1 cellular context compared by ENCODE assay signal in genomic region chr16:81728435-81728834, GRCh38.
TF ChIP-seq lines count a peak whose summit lies in the region.

No MANE protein-coding gene starts in this region.

TF ChIP-seq in K562, 482 proteins besides CTCF, POLR2A, EP300 and RAD21 (continues in another document):
- no peak for TF ChIP-seq NR3C1 (CRISPR knock-in tag; IDR thresholded peaks at IDR 0.05)
- TF ChIP-seq ARID1B (IDR thresholded peaks at IDR 0.05), result 0 out of 2 replicates have a peak, but pooled peaks have one; percentile 19
- TF ChIP-seq NCOA1 (IDR thresholded peaks at IDR 0.05; ENCODE audit: low read depth), result 0 out of 2 replicates have a peak, but pooled peaks have one; percentile 18
- no peak for TF ChIP-seq ZNF282 (CRISPR knock-in tag; IDR thresholded peaks at IDR 0.05)
- TF ChIP-seq ZBTB40 (IDR thresholded peaks at IDR 0.05), result 0 out of 2 replicates have a peak, but pooled peaks have one; percentile 22
- no peak for TF ChIP-seq ZBTB40 (CRISPR knock-in tag; IDR thresholded peaks at IDR 0.05)
- TF ChIP-seq ZBTB26 (CRISPR knock-in tag; IDR thresholded peaks at IDR 0.05), result peak; percentile 84
- no peak for TF ChIP-seq NELFE (IDR thresholded peaks at IDR 0.05; ENCODE audit: insufficient read depth, insufficient read length)
- TF ChIP-seq ZNF740 (CRISPR knock-in tag; IDR thresholded peaks at IDR 0.05), result no peak
- no peak for TF ChIP-seq ZNF740 (tag; IDR thresholded peaks at IDR 0.05)
- peak; percentile 65; the same call in 1 of the 2 replicates for TF ChIP-seq MTA1 (IDR thresholded peaks at IDR 0.05; ENCODE audit: borderline replicate concordance)
- peak; percentile 61 for TF ChIP-seq ZNF280A (IDR thresholded peaks at IDR 0.05; ENCODE audit: low read depth, partially characterized antibody)
- no peak for TF ChIP-seq GABPA (tag; conservative IDR thresholded peaks at IDR 0.05; ENCODE audit: low read depth)
- 0 out of 2 replicates have a peak, but pooled peaks have one; percentile 59 for TF ChIP-seq HDGF (IDR thresholded peaks at IDR 0.05)
- TF ChIP-seq ZNF512 (tag; IDR thresholded peaks at IDR 0.05), result peak; percentile 97
- TF ChIP-seq LARP7 (IDR thresholded peaks at IDR 0.05), result peak; percentile 94; the same call in 1 of the 2 replicates
- TF ChIP-seq JUN (IDR thresholded peaks at IDR 0.05; ENCODE audit: borderline replicate concordance, low read depth, low read length), result no peak
- no peak for TF ChIP-seq JUN (CRISPR knock-in tag; IDR thresholded peaks at IDR 0.05; ENCODE audit: borderline replicate concordance)
- TF ChIP-seq GABPB2 (CRISPR knock-in tag; conservative IDR thresholded peaks at IDR 0.05), result no peak
- peak; percentile 75; the same call in 1 of the 2 replicates for TF ChIP-seq TRIM25 (IDR thresholded peaks at IDR 0.05; ENCODE audit: borderline replicate concordance)
- TF ChIP-seq ZNF444 (CRISPR knock-in tag; IDR thresholded peaks at IDR 0.05), result no peak
- no peak for TF ChIP-seq HNRNPLL (IDR thresholded peaks at IDR 0.05; ENCODE audit: low read depth, low read length, poor library complexity, severe bottlenecking)
- no peak for TF ChIP-seq ZFP36 (IDR thresholded peaks at IDR 0.05; ENCODE audit: low read depth, low read length, partially characterized antibody)
- TF ChIP-seq BCLAF1 (IDR thresholded peaks at IDR 0.05; ENCODE audit: borderline replicate concordance in 1 of 2, control insufficient read depth in 1 of 2, low read depth in 2 of 2, low read length in 1 of 2), result 0 out of 4 replicates have a peak, but pooled peaks of 1 of the 2 experiments have one; percentile 72
- TF ChIP-seq THRAP3 (IDR thresholded peaks at IDR 0.05; ENCODE audit: borderline replicate concordance), result peak; percentile 78; the same call in 1 of the 2 replicates
- peak; percentile 45; the same call in 1 of the 2 replicates for TF ChIP-seq BCOR (IDR thresholded peaks at IDR 0.05)
- TF ChIP-seq ELK1 (CRISPR knock-in tag; IDR thresholded peaks at IDR 0.05), result no peak
- TF ChIP-seq TRIM24 (IDR thresholded peaks at IDR 0.05), result 0 out of 4 replicates have a peak, but pooled peaks of 1 of the 2 experiments have one; percentile 18
- peak; percentile 72; the same call in 1 of the 2 replicates for TF ChIP-seq HBP1 (CRISPR knock-in tag; IDR thresholded peaks at IDR 0.05)
- TF ChIP-seq ZNF316 (IDR thresholded peaks at IDR 0.05), result no peak
- TF ChIP-seq TSC22D4 (tag; IDR thresholded peaks at IDR 0.05), result 0 out of 2 replicates have a peak, but pooled peaks have one; percentile 46
- TF ChIP-seq NFRKB (IDR thresholded peaks at IDR 0.05; ENCODE audit: low read depth), result 0 out of 2 replicates have a peak, but pooled peaks have one; percentile 29
- peak; percentile 57; the same call in 1 of the 2 replicates for TF ChIP-seq TOE1 (IDR thresholded peaks at IDR 0.05; ENCODE audit: borderline replicate concordance)
- no peak for TF ChIP-seq TOE1 (CRISPR knock-in tag; IDR thresholded peaks at IDR 0.05; ENCODE audit: borderline replicate concordance, low read depth)
